ENCODE assay signal across 8 cellular contexts in the genomic region with DNA sequence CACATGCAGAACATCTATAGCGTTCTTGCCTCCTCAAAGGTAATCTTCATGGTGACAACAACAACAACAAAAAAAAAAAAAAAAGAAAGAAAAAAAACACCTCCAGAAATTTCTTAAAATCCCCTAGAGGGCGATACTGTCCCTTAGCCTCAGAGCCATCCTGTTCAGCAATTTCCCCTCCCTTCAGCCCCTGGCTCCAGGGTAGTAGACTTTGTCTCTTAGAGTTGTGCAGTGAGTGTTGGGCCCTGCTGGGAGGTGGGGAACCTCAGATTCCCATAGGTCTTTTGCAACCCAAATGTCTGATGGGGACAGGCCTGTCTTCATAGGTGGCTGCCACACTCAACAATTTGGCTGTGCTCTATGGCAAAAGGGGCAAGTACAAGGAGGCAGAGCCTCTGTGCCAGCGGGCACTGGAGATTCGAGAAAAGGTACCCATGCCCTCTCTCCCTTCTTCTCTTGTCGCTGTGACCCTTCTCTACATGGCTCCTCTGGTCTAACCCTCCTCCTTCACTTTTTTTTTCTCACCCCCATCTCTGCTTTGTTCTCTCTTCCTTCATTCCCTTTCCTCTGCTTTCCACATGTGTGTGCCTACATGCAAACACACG. TPM values are rescaled to one million over a fixed set of nuclear protein-coding genes. Genes with fewer than 3 reads are reported as not detected.
A peak's percentile ranks its signal among the peaks of the same experiment; 100 is the strongest.
DNase-seq lines count a peak whose midpoint lies in the region; ATAC-seq and TF ChIP-seq lines count a peak whose summit lies in the region.

No MANE protein-coding gene starts in this region.

- TF ChIP-seq CTCF in GM12875 (IDR thresholded peaks at IDR 0.05; ENCODE audit: borderline replicate concordance, insufficient read depth, low read depth, low read length), result peak; percentile 44; the same call in 1 of the 2 replicates
- TF ChIP-seq CTCF in brain (conservative IDR thresholded peaks at IDR 0.05), result peak; percentile 74 to 77
- no peak for TF ChIP-seq CTCF in lung (IDR thresholded peaks at IDR 0.05; ENCODE audit: control extremely low read depth, extremely low read depth)

- peak in 2 of 3 donors; percentile 40 to 72 for DNase-seq in CD4-positive, CD25-positive, alpha-beta regulatory T cell
- peak; percentile 24 for DNase-seq in NCI-H460 (ENCODE audit: extremely low read depth, low read depth)
- DNase-seq in lung (ENCODE audit: low spot score), result no peak
- no peak for DNase-seq in NK-92 (lab: John Stamatoyannopoulos, UW; ENCODE audit: unreplicated experiment)
- no peak for DNase-seq in KG1 (lab: John Stamatoyannopoulos, UW)
- no peak for DNase-seq in activated CD4-positive, alpha-beta T cell treated with anti-CD3 and anti-CD28 coated beads, Interleukin-2, amount 50 U/mL, for 48 hours

- H3K4me1 Mint-ChIP-seq in CD4-positive, CD25-positive, alpha-beta regulatory T cell, result peaks cover 0 to 11% (median 4%) of the 10 kb centered on the region in 4 donors
- peaks cover 6% of the 10 kb centered on the region for H3K4me1 Mint-ChIP-seq in brain

- peaks cover 35% of the 10 kb centered on the region for H3K36me3 Mint-ChIP-seq in CD4-positive, CD25-positive, alpha-beta regulatory T cell
- peaks cover 53% of the 10 kb centered on the region for H3K36me3 Mint-ChIP-seq in brain

- peaks cover 23% of the 10 kb centered on the region for H3K27me3 Mint-ChIP-seq in CD4-positive, CD25-positive, alpha-beta regulatory T cell
- no peaks in the 10 kb centered on the region for H3K27me3 Mint-ChIP-seq in brain

- H3K27ac ChIP-seq in CD4-positive, CD25-positive, alpha-beta regulatory T cell (ENCODE audit: insufficient read depth, low read length, poor library complexity, severe bottlenecking), result no peak overlapping the region
- no peak overlapping the region for H3K27ac ChIP-seq in lung (ENCODE audit: low read depth in 1 of 2, low read length in 1 of 2)

- no peaks in the 10 kb centered on the region for H3K9me3 Mint-ChIP-seq in CD4-positive, CD25-positive, alpha-beta regulatory T cell
- H3K9me3 Mint-ChIP-seq in brain, result no peaks in the 10 kb centered on the region

- H3K27me3 ChIP-seq in CD4-positive, CD25-positive, alpha-beta regulatory T cell (ENCODE audit: control insufficient read depth, insufficient read depth, low read length), result no peaks in the 10 kb centered on the region
- H3K27me3 ChIP-seq in lung (ENCODE audit: control insufficient read depth, insufficient read depth), result no peaks in the 10 kb centered on the region

- H3K9me3 ChIP-seq in CD4-positive, CD25-positive, alpha-beta regulatory T cell (ENCODE audit: control insufficient read depth in 2 of 2, low read length in 2 of 2), result no peaks in the 10 kb centered on the region
- peaks cover 0 to 2% of the 10 kb centered on the region in 2 donors for H3K9me3 ChIP-seq in lung (ENCODE audit: control insufficient read depth in 2 of 2, insufficient read depth in 1 of 2, low read length in 1 of 2)

- peak overlapping the region in 1 of 4 donors; percentile 63 for H3K4me3 Mint-ChIP-seq in CD4-positive, CD25-positive, alpha-beta regulatory T cell
- peak overlapping the region in 1 of 5 experiments; percentile 29 for H3K4me3 Mint-ChIP-seq in brain

- 60 to 68% methylated on average over 6 of the region's 6 CpGs for WGBS in lung, 2 donors

- H3K4me1 ChIP-seq in CD4-positive, CD25-positive, alpha-beta regulatory T cell (ENCODE audit: control insufficient read depth, insufficient read depth, low read length, poor library complexity, severe bottlenecking), result no peaks in the 10 kb centered on the region
- H3K4me1 ChIP-seq in lung (ENCODE audit: control insufficient read depth in 2 of 2, insufficient read depth in 2 of 2, low read length in 2 of 2), result no peaks in the 10 kb centered on the region

- peak overlapping the region in 2 of 3 donors; percentile 29 to 83 for H3K27ac Mint-ChIP-seq in CD4-positive, CD25-positive, alpha-beta regulatory T cell
- peak overlapping the region; percentile 70 to 87 (median 73) for H3K27ac Mint-ChIP-seq in brain

- no peak overlapping the region for H3K4me3 ChIP-seq in CD4-positive, CD25-positive, alpha-beta regulatory T cell (ENCODE audit: low read depth, low read length)
- no peak overlapping the region for H3K4me3 ChIP-seq in GM12875 (ENCODE audit: low read depth, low read length)
- no peak overlapping the region for H3K4me3 ChIP-seq in lung

- peaks cover 19% of the 10 kb centered on the region for H3K36me3 ChIP-seq in CD4-positive, CD25-positive, alpha-beta regulatory T cell (ENCODE audit: control insufficient read depth, insufficient read depth, low read length)
- H3K36me3 ChIP-seq in lung (ENCODE audit: control insufficient read depth in 2 of 2, insufficient read depth in 2 of 2, low read length in 2 of 2), result peaks cover 12 to 23% of the 10 kb centered on the region in 2 donors

- ATAC-seq in CD4-positive, CD25-positive, alpha-beta regulatory T cell (ENCODE audit: low read depth in 2 of 2), result peak; percentile 34 to 45
- peak; percentile 46 for ATAC-seq in lung (ENCODE audit: insufficient read depth, low FRiP score)

RNA-seq across cellular contexts. Expression of gene PTK7, which starts 6.0 kb away (rescaled TPM):
- total RNA-seq in CD4-positive, CD25-positive, alpha-beta regulatory T cell, result 2.3 TPM
- under 1 TPM in 1 of 4 donors, not detected in 3; 0.25 TPM for polyA plus RNA-seq in CD4-positive, CD25-positive, alpha-beta regulatory T cell
- 1.2 and 1.3 TPM in 2 replicates for total RNA-seq in NCI-H460 (2014; rRNA removed; shearing (Covaris generic))
- 6.6 and 8.1 TPM in 2 replicates for polyA plus RNA-seq in NCI-H460 (2014; cell fraction: nucleus; rRNA removed)
- polyA plus RNA-seq in brain (ENCODE audit: insufficient read depth, low read depth, low replicate concordance) (109 TPM), lung (10 to 100 TPM; 37.4 to 77.6 TPM)
- total RNA-seq in lung, result 100 to 1,000 TPM in 1 of 2 donors, 10 to 100 TPM in 1; 90.8 to 173 TPM

RNA-seq across cellular contexts. Expression of gene KLC4, which starts 10.7 kb away (rescaled TPM):
- total RNA-seq in CD4-positive, CD25-positive, alpha-beta regulatory T cell, result 33.5 TPM
- 10 to 100 TPM in 3 of 4 donors, 1 to 10 TPM in 1; 9.3 to 15.5 (median 12.6) TPM for polyA plus RNA-seq in CD4-positive, CD25-positive, alpha-beta regulatory T cell
- 9.6 and 10.1 TPM in 2 replicates for total RNA-seq in NCI-H460 (2014; rRNA removed; shearing (Covaris generic))
- polyA plus RNA-seq in NCI-H460 (2014; cell fraction: nucleus; rRNA removed), result 11.8 and 12.9 TPM in 2 replicates
- polyA plus RNA-seq in brain (ENCODE audit: insufficient read depth, low read depth, low replicate concordance) (81.2 TPM), lung (10 to 100 TPM; 16.1 to 23.1 TPM)
- 10 to 100 TPM; 29.8 to 36.0 TPM for total RNA-seq in lung

RNA-seq across cellular contexts. Expression of gene MRPL2, which starts 10.9 kb away (rescaled TPM):
- 29.3 TPM for total RNA-seq in CD4-positive, CD25-positive, alpha-beta regulatory T cell
- polyA plus RNA-seq in CD4-positive, CD25-positive, alpha-beta regulatory T cell, result 10 to 100 TPM; 45.2 to 52.6 (median 48.3) TPM
- 24.6 and 38.1 TPM in 2 replicates for total RNA-seq in NCI-H460 (2014; rRNA removed; shearing (Covaris generic))
- polyA plus RNA-seq in NCI-H460 (2014; cell fraction: nucleus; rRNA removed), result 46.0 and 48.4 TPM in 2 replicates
- 123 TPM for polyA plus RNA-seq in brain (ENCODE audit: insufficient read depth, low read depth, low replicate concordance)
- 10 to 100 TPM; 11.5 to 44.5 TPM for total RNA-seq in lung
- polyA plus RNA-seq in lung, result 10 to 100 TPM; 47.8 to 84.0 TPM

RNA-seq across cellular contexts. Expression of gene CUL7, which starts 16.5 kb away (rescaled TPM):
- total RNA-seq in CD4-positive, CD25-positive, alpha-beta regulatory T cell, result 7.7 TPM
- polyA plus RNA-seq in CD4-positive, CD25-positive, alpha-beta regulatory T cell, result 1 to 10 TPM; 2.1 to 3.5 (median 2.4) TPM
- total RNA-seq in NCI-H460 (2014; rRNA removed; shearing (Covaris generic)), result 7.0 and 8.2 TPM in 2 replicates
- polyA plus RNA-seq in NCI-H460 (2014; cell fraction: nucleus; rRNA removed), result 25.2 and 26.0 TPM in 2 replicates
- polyA plus RNA-seq in brain (ENCODE audit: insufficient read depth, low read depth, low replicate concordance) (35.6 TPM), lung (1 to 10 TPM; 8.2 to 8.9 TPM)
- 10 to 100 TPM; 21.4 to 23.6 TPM for total RNA-seq in lung

RNA-seq across cellular contexts. Expression of gene RRP36, which starts 48.7 kb away (rescaled TPM):
- total RNA-seq in CD4-positive, CD25-positive, alpha-beta regulatory T cell, result 33.3 TPM
- 10 to 100 TPM; 61.9 to 82.2 (median 71.6) TPM for polyA plus RNA-seq in CD4-positive, CD25-positive, alpha-beta regulatory T cell
- 45.6 and 53.3 TPM in 2 replicates for total RNA-seq in NCI-H460 (2014; rRNA removed; shearing (Covaris generic))
- 24.5 and 35.9 TPM in 2 replicates for polyA plus RNA-seq in NCI-H460 (2014; cell fraction: nucleus; rRNA removed)
- polyA plus RNA-seq in brain (ENCODE audit: insufficient read depth, low read depth, low replicate concordance) (58.7 TPM), lung (10 to 100 TPM; 30.5 to 44.3 TPM)
- 10 to 100 TPM; 31.1 to 49.9 TPM for total RNA-seq in lung

Comparison
In these comparisons a context has a peak if more than half of its experiments do, and no peak if none do; other contexts are left out.
1. DNase-seq: peak in CD4-positive, CD25-positive, alpha-beta regulatory T cell (2 of 3) and NCI-H460 (single experiment); none in lung (single experiment), NK-92 (single experiment), KG1 (single experiment) and activated CD4-positive, alpha-beta T cell treated with anti-CD3 and anti-CD28 coated beads, Interleukin-2, amount 50 U/mL, for 48 hours (0 of 2).
2. RNA of gene PTK7, which starts 6.0 kb away (total RNA-seq): 90.8 to 173 TPM in lung; 2.3 TPM in CD4-positive, CD25-positive, alpha-beta regulatory T cell (single experiment) and 1.2 to 1.3 TPM in NCI-H460; every median in the first group is over 10 times any median in the second.